1 cellular context compared by ENCODE assay signal in the genomic region with DNA sequence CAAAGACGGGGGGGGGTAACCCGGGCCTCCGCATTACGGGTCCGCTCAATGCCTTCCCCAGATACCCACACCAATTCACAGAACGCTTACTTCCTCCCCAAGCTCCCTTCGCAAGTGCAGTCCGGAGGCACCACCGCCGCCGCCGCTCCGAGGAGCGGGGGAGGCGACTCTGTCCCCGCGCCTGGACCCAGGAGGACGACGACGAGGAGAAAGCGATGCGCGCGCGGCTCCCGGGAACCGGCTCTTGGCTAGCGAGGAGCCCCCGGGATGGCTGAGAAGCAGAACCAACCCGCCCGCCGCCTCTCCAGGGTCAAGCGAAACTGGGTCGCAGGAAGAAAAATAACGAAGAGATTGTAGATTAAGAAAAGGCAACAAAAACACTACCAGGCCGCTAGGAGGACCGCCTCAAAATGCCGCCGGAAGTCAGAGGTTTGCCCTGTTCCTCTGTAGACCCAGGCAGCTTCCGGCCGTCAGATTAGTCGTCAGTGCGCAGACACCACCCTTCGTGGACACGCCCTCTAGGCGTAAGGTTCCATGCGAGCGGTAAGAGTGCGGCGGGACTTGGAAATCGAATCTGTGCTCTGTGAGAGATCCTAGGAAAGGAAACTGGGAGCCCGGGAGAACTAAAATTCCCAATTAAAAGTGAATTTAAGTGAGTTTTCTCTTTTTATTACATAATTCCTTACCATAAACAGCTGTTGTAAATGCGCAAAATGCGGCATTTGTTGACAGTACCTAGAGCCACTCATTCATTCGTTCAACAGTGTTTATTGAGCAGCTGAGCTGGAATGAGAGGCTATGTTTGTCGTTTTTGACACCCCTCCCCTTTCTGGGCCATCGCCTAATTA.
TF ChIP-seq lines count a peak whose summit lies in the region.

TSS of gene ZC3H13 (minus strand) at position 433 of the 848 bp plus-strand sequence. CDS start 7,239 bp downstream, outside the sequence.

TF ChIP-seq in GM23338, 12 proteins besides CTCF, POLR2A, EP300 and RAD21 (continued from another document):
- TF ChIP-seq ETS1 (IDR thresholded peaks at IDR 0.05): peak; percentile 64; the same call in 1 of the 2 replicates
- TF ChIP-seq CREB1 (CRISPR knock-in tag; IDR thresholded peaks at IDR 0.05; ENCODE audit: low read depth): peak; percentile 95
TF ChIP-seq in GM23338: peak in this region for 2.
